1 cellular context compared by ENCODE assay signal in the genomic region with DNA sequence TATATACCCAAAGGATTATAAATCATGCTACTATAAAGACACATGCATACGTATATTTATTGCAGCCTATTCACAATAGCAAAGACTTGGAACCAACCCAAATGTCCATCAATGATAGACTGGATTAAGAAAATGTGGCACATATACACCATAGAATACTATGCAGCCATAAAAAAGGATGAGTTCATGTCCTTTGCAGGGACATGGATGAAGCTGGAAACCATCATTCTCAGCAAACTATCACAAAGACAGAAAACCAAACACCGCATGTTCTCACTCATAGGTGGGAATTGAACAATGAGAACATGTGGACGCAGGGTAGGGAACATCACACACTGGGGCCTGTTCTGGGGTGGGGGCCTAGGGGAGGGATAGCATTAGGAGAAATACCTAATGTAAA.
TF ChIP-seq lines count a peak whose summit lies in the region.
"Not testable (repeated sequence)": the region's sequence is repeated elsewhere in the genome, so short reads cannot be mapped to it uniquely, and the experiment has no call there.

No MANE protein-coding gene starts in this region.

- H3K9me3 ChIP-seq in HEK293 (ENCODE audit: control insufficient read depth, insufficient read depth, low read depth, low read length), result not testable (repeated sequence)

- peaks cover 32 to 43% of the 10 kb centered on the region in 2 experiments for H3K36me3 ChIP-seq in HEK293 (ENCODE audit: control insufficient read depth in 2 of 2, insufficient read depth in 1 of 2, low read length in 2 of 2)

- H3K4me3 ChIP-seq in HEK293 (ENCODE audit: low read depth, low read length), result not testable (repeated sequence)

- not testable (repeated sequence) for TF ChIP-seq CTCF in HEK293 (tag by site-specific recombination; IDR thresholded peaks at IDR 0.05)

- CTCF ChIA-PET in HEK293 (lab: Yijun Ruan, JAX), result not testable (repeated sequence)

- not testable (repeated sequence) for H3K4me1 ChIP-seq in HEK293 (ENCODE audit: control insufficient read depth, insufficient read depth, low read length)

- POLR2A ChIA-PET in HEK293 (lab: Yijun Ruan, JAX), result not testable (repeated sequence)

- H3K27ac ChIP-seq in HEK293 (ENCODE audit: extremely low read depth, low read depth, low read length), result not testable (repeated sequence)

TF ChIP-seq in HEK293, 187 proteins besides CTCF, POLR2A, EP300 and RAD21:
- TF ChIP-seq, protein P1, sequence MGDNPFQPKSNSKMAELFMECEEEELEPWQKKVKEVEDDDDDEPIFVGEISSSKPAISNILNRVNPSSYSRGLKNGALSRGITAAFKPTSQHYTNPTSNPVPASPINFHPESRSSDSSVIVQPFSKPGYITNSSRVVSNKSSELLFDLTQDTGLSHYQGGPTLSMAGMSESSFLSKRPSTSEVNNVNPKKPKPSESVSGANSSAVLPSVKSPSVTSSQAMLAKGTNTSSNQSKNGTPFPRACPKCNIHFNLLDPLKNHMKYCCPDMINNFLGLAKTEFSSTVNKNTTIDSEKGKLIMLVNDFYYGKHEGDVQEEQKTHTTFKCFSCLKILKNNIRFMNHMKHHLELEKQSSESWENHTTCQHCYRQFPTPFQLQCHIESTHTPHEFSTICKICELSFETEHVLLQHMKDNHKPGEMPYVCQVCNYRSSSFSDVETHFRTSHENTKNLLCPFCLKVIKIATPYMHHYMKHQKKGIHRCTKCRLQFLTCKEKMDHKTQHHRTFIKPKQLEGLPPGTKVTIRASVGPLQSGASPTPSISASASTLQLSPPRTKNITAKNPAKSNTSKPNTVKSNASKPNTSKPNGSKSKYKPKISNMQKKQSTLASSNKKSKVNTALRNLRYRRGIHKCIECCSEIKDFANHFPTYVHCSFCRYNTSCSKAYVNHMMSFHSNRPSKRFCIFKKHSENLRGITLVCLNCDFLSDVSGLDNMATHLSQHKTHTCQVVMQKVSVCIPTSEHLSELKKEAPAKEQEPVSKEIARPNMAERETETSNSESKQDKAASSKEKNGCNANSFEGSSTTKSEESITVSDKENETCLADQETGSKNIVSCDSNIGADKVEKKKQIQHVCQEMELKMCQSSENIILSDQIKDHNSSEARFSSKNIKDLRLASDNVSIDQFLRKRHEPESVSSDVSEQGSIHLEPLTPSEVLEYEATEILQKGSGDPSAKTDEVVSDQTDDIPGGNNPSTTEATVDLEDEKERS (tag by site-specific recombination; IDR thresholded peaks at IDR 0.05), result 0 out of 2 replicates have a peak, but pooled peaks have one; percentile 61
- TF ChIP-seq ZNF146 (tag by site-specific recombination; IDR thresholded peaks at IDR 0.05), result peak; percentile 93
- TF ChIP-seq, protein P2, sequence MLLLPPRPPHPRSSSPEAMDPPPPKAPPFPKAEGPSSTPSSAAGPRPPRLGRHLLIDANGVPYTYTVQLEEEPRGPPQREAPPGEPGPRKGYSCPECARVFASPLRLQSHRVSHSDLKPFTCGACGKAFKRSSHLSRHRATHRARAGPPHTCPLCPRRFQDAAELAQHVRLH (tag by site-specific recombination; IDR thresholded peaks at IDR 0.05), result 0 out of 2 replicates have a peak, but pooled peaks have one; percentile 22
TF ChIP-seq in HEK293: peak in this region for 3; not testable (repeated sequence) for 184.
